1 cellular context compared by ENCODE assay signal in the genomic region with DNA sequence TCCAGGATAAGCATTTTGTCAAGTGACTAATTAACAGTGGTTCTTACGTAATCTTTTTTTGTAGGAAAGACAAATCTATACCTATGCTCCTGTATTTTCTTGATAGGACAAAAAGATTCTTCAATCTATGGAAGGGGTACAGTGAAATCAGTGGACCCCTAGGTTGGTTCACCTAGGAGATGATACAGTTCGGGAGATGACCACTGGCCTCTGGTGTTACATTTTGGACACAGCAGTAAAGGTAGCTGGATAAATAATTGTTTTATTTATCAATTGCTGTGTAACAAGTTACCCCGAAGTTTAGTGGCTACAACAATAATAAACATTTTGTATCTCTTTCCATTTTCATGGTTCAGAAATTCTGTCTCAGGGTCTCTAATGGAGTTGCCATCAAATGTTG.
TF ChIP-seq lines count a peak whose summit lies in the region.

No MANE protein-coding gene starts in this region.

TF ChIP-seq in SK-N-SH treated with all-trans-retinoic acid at 6 μM for 48 hours, 23 proteins besides CTCF, POLR2A, EP300 and RAD21 (continued from another document):
- TF ChIP-seq, protein P1, sequence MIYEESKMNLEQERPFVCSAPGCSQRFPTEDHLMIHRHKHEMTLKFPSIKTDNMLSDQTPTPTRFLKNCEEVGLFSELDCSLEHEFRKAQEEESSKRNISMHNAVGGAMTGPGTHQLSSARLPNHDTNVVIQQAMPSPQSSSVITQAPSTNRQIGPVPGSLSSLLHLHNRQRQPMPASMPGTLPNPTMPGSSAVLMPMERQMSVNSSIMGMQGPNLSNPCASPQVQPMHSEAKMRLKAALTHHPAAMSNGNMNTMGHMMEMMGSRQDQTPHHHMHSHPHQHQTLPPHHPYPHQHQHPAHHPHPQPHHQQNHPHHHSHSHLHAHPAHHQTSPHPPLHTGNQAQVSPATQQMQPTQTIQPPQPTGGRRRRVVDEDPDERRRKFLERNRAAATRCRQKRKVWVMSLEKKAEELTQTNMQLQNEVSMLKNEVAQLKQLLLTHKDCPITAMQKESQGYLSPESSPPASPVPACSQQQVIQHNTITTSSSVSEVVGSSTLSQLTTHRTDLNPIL (CRISPR knock-in tag; IDR thresholded peaks at IDR 0.05; ENCODE audit: low read depth), result no peak
- no peak for TF ChIP-seq OSR1 (CRISPR knock-in tag; IDR thresholded peaks at IDR 0.05)
- no peak for TF ChIP-seq CSDC2 (CRISPR knock-in tag; IDR thresholded peaks at IDR 0.05)
TF ChIP-seq in SK-N-SH treated with all-trans-retinoic acid at 6 μM for 48 hours: peak in this region for 0.
